In genomic region chr3:125051715-125052581, GRCh38 we compare ENCODE assay signal across 8 cellular contexts. TPM values are rescaled to one million over a fixed set of nuclear protein-coding genes. Genes with fewer than 3 reads are reported as not detected.
DNase-seq lines count a peak whose midpoint lies in the region; ATAC-seq and TF ChIP-seq lines count a peak whose summit lies in the region.

No MANE protein-coding gene starts in this region.

- no peaks in the 10 kb centered on the region for H3K36me3 ChIP-seq in DND-41 (ENCODE audit: insufficient read depth, low read length)
- peaks cover 0 to 11% (median 0%) of the 10 kb centered on the region in 3 donors for H3K36me3 ChIP-seq in esophagus squamous epithelium
- peaks cover 0 to 18% of the 10 kb centered on the region in 2 donors for H3K36me3 ChIP-seq in neuronal stem cell (replicated peaks in 1 of 2; ENCODE audit: control insufficient read depth in 2 of 2, insufficient read depth in 2 of 2, low read length in 2 of 2)

- H4K20me1 ChIP-seq in DND-41 (ENCODE audit: insufficient read depth, low read length), result peaks cover 45% of the 10 kb centered on the region

- no peak overlapping the region for H4K8ac ChIP-seq in neuronal stem cell (ENCODE audit: low read depth, low read length)

- TF ChIP-seq CTCF in DND-41 (IDR thresholded peaks at IDR 0.05; ENCODE audit: borderline replicate concordance, extremely low read depth, low read length, poor library complexity, severe bottlenecking) (no peak), esophagus squamous epithelium (IDR thresholded peaks at IDR 0.05) (no peak)

- no peak overlapping the region for H2AK5ac ChIP-seq in neuronal stem cell (ENCODE audit: low read depth, low read length)

- H3K4me1 ChIP-seq in DND-41 (ENCODE audit: insufficient read depth, low read length), result peaks cover 56% of the 10 kb centered on the region
- H3K4me1 ChIP-seq in esophagus squamous epithelium, result peaks cover 54 to 93% (median 66%) of the 10 kb centered on the region in 3 donors
- H3K4me1 ChIP-seq in neuronal stem cell (ENCODE audit: control insufficient read depth in 2 of 2, insufficient read depth in 1 of 2, low read depth in 1 of 2, low read length in 2 of 2), result peaks cover 25 to 35% of the 10 kb centered on the region in 2 donors

- H3K4ac ChIP-seq in neuronal stem cell (ENCODE audit: low read length), result no peak overlapping the region

- H2AFZ ChIP-seq in DND-41 (ENCODE audit: low read depth, low read length), result no peak overlapping the region
- H2AFZ ChIP-seq in neuronal stem cell (ENCODE audit: low read length), result peak overlapping the region; percentile 43

- H3K4me2 ChIP-seq in DND-41 (ENCODE audit: insufficient read depth, low read length) (peak overlapping the region; percentile 80), neuronal stem cell (ENCODE audit: insufficient read depth, low read length, poor library complexity, severe bottlenecking) (peak overlapping the region; percentile 51)

- intact Hi-C loops in esophagus squamous epithelium (cut with DNase I), result loop anchor here (10.0 kb wide), 1 partner anchor 93 kb away; no protein-coding TSS in a partner anchor

- 1 to 8% methylated on average over 11 to 13 of the region's 14 CpGs for WGBS in esophagus squamous epithelium, 2 donors
- WGBS in neuronal stem cell (ENCODE audit: extremely low coverage in 2 of 2, insufficient read length in 2 of 2, insufficient replicate concordance in 1 of 2), 2 donors, result no CpG with 5 or more reads among the region's 14 CpGs

- no peak overlapping the region for H2BK12ac ChIP-seq in neuronal stem cell (ENCODE audit: low read length)

- DNase-seq in DND-41 (peak; percentile 82), NCI-H187 treated with DMSO at 0.1 percent for 48 hours (lab: John Stamatoyannopoulos, UW) (peak; percentile 61), esophagus squamous epithelium (lab: John Stamatoyannopoulos, UW) (no peak), neuronal stem cell (ENCODE audit: low spot score) (no peak), superior temporal gyrus (ENCODE audit: extremely low spot score) (peak; percentile 45)
- DNase-seq in activated CD8-positive, alpha-beta memory T cell treated with anti-CD3 and anti-CD28 coated beads, Interleukin-2, amount 50 U/mL, for 4 hours, result peak; percentile 75

- no peak overlapping the region for H3K23ac ChIP-seq in neuronal stem cell (ENCODE audit: low read depth, low read length, poor library complexity)

- H2BK15ac ChIP-seq in neuronal stem cell (ENCODE audit: low read length), result no peak overlapping the region

- H3K9ac ChIP-seq in DND-41 (ENCODE audit: low read depth, low read length) (0 out of 2 replicates have a peak overlapping the region, but pooled peaks have one; percentile 22), neuronal stem cell (ENCODE audit: low read depth, low read length, poor library complexity) (no peak overlapping the region)

- H2BK5ac ChIP-seq in neuronal stem cell (ENCODE audit: low read length), result no peak overlapping the region

- peak overlapping the region in 1 of 2 experiments; percentile 44; a peak in 2 of 4 replicates for H3K4me3 ChIP-seq in DND-41 (ENCODE audit: low read depth in 1 of 2, low read length in 2 of 2)
- peak overlapping the region in 3 of 4 donors; percentile 71 to 89 (median 83) for H3K4me3 ChIP-seq in esophagus squamous epithelium
- peak overlapping the region in 1 of 2 donors; percentile 28 for H3K4me3 ChIP-seq in neuronal stem cell (ENCODE audit: low read length in 2 of 2)

- H2BK120ac ChIP-seq in neuronal stem cell (ENCODE audit: low read depth, low read length), result no peak overlapping the region

- no peak overlapping the region for H3K14ac ChIP-seq in neuronal stem cell (ENCODE audit: low read length)

- H3K27ac ChIP-seq in DND-41 (ENCODE audit: low read length), result peak overlapping the region; percentile 43
- H3K27ac ChIP-seq in esophagus squamous epithelium, result peak overlapping the region; percentile 49 to 99 (median 92)
- peak overlapping the region; percentile 15 for H3K27ac ChIP-seq in neuronal stem cell (replicated peaks; ENCODE audit: low read length)

- H3K79me2 ChIP-seq in DND-41 (ENCODE audit: insufficient read depth, low read length), result no peaks in the 10 kb centered on the region

- H3K9me3 ChIP-seq in DND-41 (ENCODE audit: insufficient read depth, low read length, severe bottlenecking), result no peaks in the 10 kb centered on the region
- H3K9me3 ChIP-seq in esophagus squamous epithelium, result no peaks in the 10 kb centered on the region
- H3K9me3 ChIP-seq in neuronal stem cell (replicated peaks in 1 of 2; ENCODE audit: control insufficient read depth in 2 of 2, insufficient read depth in 1 of 2, low read depth in 1 of 2, low read length in 2 of 2), result peaks cover 0 to 2% of the 10 kb centered on the region in 2 donors

- H3K27me3 ChIP-seq in DND-41 (ENCODE audit: insufficient read depth, low read length, poor library complexity) (peaks cover 8% of the 10 kb centered on the region), esophagus squamous epithelium (no peaks in the 10 kb centered on the region), neuronal stem cell (ENCODE audit: control insufficient read depth in 3 of 3, insufficient read depth in 3 of 3, low read depth in 1 of 3, low read length in 3 of 3) (peaks cover 0 to 4% (median under 1%) of the 10 kb centered on the region in 3 experiments)

- H4K91ac ChIP-seq in neuronal stem cell (ENCODE audit: low read depth, low read length, poor library complexity), result no peak overlapping the region

- ATAC-seq in DND-41 (ENCODE audit: insufficient read depth, low read depth) (peak; percentile 71), GM18505 (IDR thresholded peaks at IDR 0.05; ENCODE audit: unreplicated experiment) (no peak), HG03045 (IDR thresholded peaks at IDR 0.05; ENCODE audit: unreplicated experiment) (no peak)

- no peaks in the 10 kb centered on the region for H3K79me1 ChIP-seq in neuronal stem cell (ENCODE audit: low read depth, low read length)

- peak overlapping the region; percentile 33 for H3K18ac ChIP-seq in neuronal stem cell (ENCODE audit: low read length)

- TF ChIP-seq POLR2A in esophagus squamous epithelium (IDR thresholded peaks at IDR 0.05), result no peak
- TF ChIP-seq POLR2A in GM18505 (IDR thresholded peaks at IDR 0.05; ENCODE audit: borderline replicate concordance, extremely low read depth, insufficient read depth, insufficient read length), result no peak

RNA-seq across cellular contexts. Expression of gene HEG1, which starts 3.8 kb away (rescaled TPM):
- 10 to 100 TPM; 13.3 to 37.2 (median 22.5) TPM for total RNA-seq in esophagus squamous epithelium
- 10.1 TPM for polyA plus RNA-seq in neuronal stem cell (2013, experiment 1 of 2)
- 9.8 TPM for polyA plus RNA-seq in neuronal stem cell (2013, experiment 2 of 2)

Comparison
In these comparisons a context has a peak if more than half of its experiments do, and no peak if none do; other contexts are left out.
1. DNase-seq: peak in DND-41 (single experiment), NCI-H187 treated with DMSO at 0.1 percent for 48 hours (single experiment), activated CD8-positive, alpha-beta memory T cell treated with anti-CD3 and anti-CD28 coated beads, Interleukin-2, amount 50 U/mL, for 4 hours (single experiment) and superior temporal gyrus (single experiment); none in esophagus squamous epithelium (single experiment) and neuronal stem cell (single experiment).
2. H3K27ac ChIP-seq: peak in every context shown above with its lines; median percentile 92 in esophagus squamous epithelium; 43 in DND-41; 15 in neuronal stem cell.